ENCODE assay signal across 30 cellular contexts in genomic region chr17:81163703-81164413, GRCh38. TPM values are rescaled to one million over a fixed set of nuclear protein-coding genes. Genes with fewer than 3 reads are reported as not detected.
DNase-seq lines count a peak whose midpoint lies in the region; ATAC-seq, FAIRE-seq and TF ChIP-seq lines count a peak whose summit lies in the region.
"Had no signal": no experiment of that assay in that cellular context is flagged by ENCODE, and none has a peak within 500 bp of the region (broad histone marks: within the 10 kb centered on the region; RNA-seq: fewer than 3 reads in every experiment).

No MANE protein-coding gene starts in this region.

- no peak overlapping the region for H3K9ac ChIP-seq in IMR-90 (ENCODE audit: low read depth, low read length)
- H3K9ac ChIP-seq in K562 (ENCODE audit: insufficient read depth in 1 of 2, low read depth in 2 of 2, low read length in 2 of 2), result no peak overlapping the region
- H3K9ac ChIP-seq in kidney (ENCODE audit: low read length in 2 of 2), result no peak overlapping the region
- no peak overlapping the region for H3K9ac ChIP-seq in parathyroid adenoma

- H2BK20ac ChIP-seq in IMR-90 (ENCODE audit: low read depth, low read length), result no peak overlapping the region

- FAIRE-seq in K562 (lab: Jason Lieb, UNC), result no peak
- FAIRE-seq in kidney (lab: Jason Lieb, UNC), result no peak
- FAIRE-seq: GM19239 had no signal

- DNase-seq in IMR-90 (no peak), K562 (ENCODE audit: extremely low read depth in 1 of 4, low spot score in 3 of 4) (no peak), kidney (peak; percentile 64), uterus (no peak), NCI-H2029 (lab: John Stamatoyannopoulos, UW) (no peak), NOMO-1 (lab: John Stamatoyannopoulos, UW; ENCODE audit: unreplicated experiment in 2 of 2) (no peak)
- DNase-seq: activated CD4-positive, alpha-beta T cell treated with anti-CD3 and anti-CD28 coated beads for 36 hours; activated CD8-positive, alpha-beta memory T cell treated with anti-CD3 and anti-CD28 coated beads for 24 hours; activated gamma-delta T cell treated with Interleukin-2 at 50 U/mL for 16 hours; brain microvascular endothelial cell; colonic mucosa; DMS79; effector memory CD4-positive, alpha-beta T cell; foreskin keratinocyte; GDM1; mesenchymal stem cell; MG63; NCI-H226; stimulated activated CD4-positive, alpha-beta T cell treated with anti-CD3 and anti-CD28 coated beads, Interleukin-12 subunit alpha, Interleukin-12 subunit beta, amount 100 ng/mL, for 4 hours; stimulated activated CD4-positive, alpha-beta T cell treated with anti-CD3 and anti-CD28 coated beads, Interleukin-4, amount 100 ng/mL, for 1 hour; T-helper 17 cell; upper lobe of right lung had no signal

- BruUV-seq in IMR-90 (replicated peaks; lab: Mats Ljungman, UMichigan) (no TSS peak), K562 (replicated peaks; lab: Mats Ljungman, UMichigan) (no TSS peak)

- CTCF ChIA-PET in IMR-90 (lab: Yijun Ruan, JAX), result no interaction called here
- CTCF ChIA-PET in K562 (lab: Yijun Ruan, JAX; ENCODE audit: low intra/inter-chr PET ratio), result no interaction called here

- H3K14ac ChIP-seq in IMR-90 (replicated peaks; ENCODE audit: low read depth, low read length), result no peak overlapping the region

- H4K5ac ChIP-seq in IMR-90 (ENCODE audit: low read depth, low read length), result no peak overlapping the region

- H3K4me2 ChIP-seq in IMR-90 (ENCODE audit: low read depth, low read length), result no peak overlapping the region
- H3K4me2 ChIP-seq in K562 (ENCODE audit: insufficient read depth, low read length), result no peak overlapping the region
- H3K4me2 ChIP-seq in parathyroid adenoma (ENCODE audit: low read length), result no peak overlapping the region

- H3K4me1 ChIP-seq in IMR-90 (ENCODE audit: control insufficient read depth, insufficient read depth, low read length) (no peaks in the 10 kb centered on the region), K562 (replicated peaks in 1 of 2; ENCODE audit: control insufficient read depth in 2 of 2, insufficient read depth in 2 of 2, low read length in 2 of 2) (peaks cover 0 to 73% of the 10 kb centered on the region in 2 experiments; a peak in 2 of 5 replicates), kidney (ENCODE audit: control insufficient read depth in 1 of 2, insufficient read depth in 1 of 2, low read depth in 1 of 2, low read length in 2 of 2) (no peaks in the 10 kb centered on the region), parathyroid adenoma (peaks cover 12% of the 10 kb centered on the region), uterus (peaks cover 0 to 5% of the 10 kb centered on the region in 2 donors)
- H3K4me1 ChIP-seq: colonic mucosa, foreskin keratinocyte had no signal

- no peak overlapping the region for H4K91ac ChIP-seq in IMR-90 (ENCODE audit: insufficient read depth, low read depth, low read length)

- H2BK5ac ChIP-seq in IMR-90 (ENCODE audit: low read depth, low read length, poor library complexity, severe bottlenecking), result no peak overlapping the region

- no peaks in the 10 kb centered on the region for H3K9me1 ChIP-seq in IMR-90 (ENCODE audit: insufficient read depth, low read length)
- H3K9me1 ChIP-seq in K562 (ENCODE audit: control insufficient read depth, insufficient read depth, low read length), result no peaks in the 10 kb centered on the region

- POLR2A ChIA-PET in IMR-90 (lab: Charles Lee; ENCODE audit: unreplicated experiment) (no interaction called here), K562 (lab: Yijun Ruan, JAX) (interaction anchor here (0.7 to 1.0 kb wide), 2 partner anchors 11 to 1711 kb away, joined by 3 read pairs; no protein-coding TSS in a partner anchor)

- H3K9me3 ChIP-seq in IMR-90 (ENCODE audit: control insufficient read depth, insufficient read depth, low read length) (no peaks in the 10 kb centered on the region), K562 (replicated peaks; ENCODE audit: control insufficient read depth, insufficient read depth, low read depth, low read length) (no peaks in the 10 kb centered on the region), kidney (ENCODE audit: control insufficient read depth in 1 of 2, low read length in 2 of 2) (no peaks in the 10 kb centered on the region), parathyroid adenoma (ENCODE audit: control insufficient read depth, low read length) (no peaks in the 10 kb centered on the region), uterus (no peaks in the 10 kb centered on the region)
- H3K9me3 ChIP-seq: colonic mucosa, esophagus muscularis mucosa, MG63, upper lobe of right lung had no signal

- ATAC-seq in IMR-90 (ENCODE audit: low read depth) (no peak), K562 (no peak)
- ATAC-seq: activated CD4-positive, alpha-beta T cell treated with anti-CD3 and anti-CD28 coated beads for 36 hours; foreskin keratinocyte; T-helper 17 cell; upper lobe of right lung had no signal

- H3K79me1 ChIP-seq in IMR-90 (ENCODE audit: low read depth in 1 of 2, low read length in 2 of 2), result no peaks in the 10 kb centered on the region

- H4K8ac ChIP-seq in IMR-90 (ENCODE audit: low read depth in 2 of 2, low read length in 2 of 2), result no peak overlapping the region

- 88% methylated on average over 4 of the region's 15 CpGs; no CpG with 5 or more reads in 1 of the 2 experiments for WGBS in IMR-90 (ENCODE audit: extremely low coverage in 2 of 2, insufficient read length in 1 of 2), 2 experiments
- WGBS in K562 (ENCODE audit: insufficient coverage, low coverage, missing lambda C conversion rate), result 8% methylated on average over 9 of the region's 15 CpGs

- H3K4me3 ChIP-seq in IMR-90 (ENCODE audit: insufficient read depth, low read depth, low read length) (no peak overlapping the region), K562 (no peak overlapping the region), kidney (ENCODE audit: low read length in 2 of 2) (no peak overlapping the region), parathyroid adenoma (ENCODE audit: low read depth, low read length) (no peak overlapping the region), uterus (no peak overlapping the region)
- H3K4me3 ChIP-seq: colonic mucosa, MG63, upper lobe of right lung had no signal

- H3K79me2 ChIP-seq in K562 (ENCODE audit: control insufficient read depth, insufficient read depth, low read length), result no peaks in the 10 kb centered on the region
- H3K79me2 ChIP-seq in parathyroid adenoma, result peaks cover 15% of the 10 kb centered on the region

- H3K23ac ChIP-seq in IMR-90 (ENCODE audit: low read depth, low read length), result no peak overlapping the region

- H2BK15ac ChIP-seq in IMR-90 (ENCODE audit: low read depth, low read length), result no peak overlapping the region

- no peak overlapping the region for H2BK120ac ChIP-seq in IMR-90 (ENCODE audit: low read depth, low read length)

- H3K56ac ChIP-seq in IMR-90 (ENCODE audit: extremely low read depth, insufficient read depth, low read length), result no peak overlapping the region

- TF ChIP-seq EP300 in K562 (IDR thresholded peaks at IDR 0.05; ENCODE audit: low read length), result no peak

- no peak for TF ChIP-seq CTCF in IMR-90 (conservative IDR thresholded peaks at IDR 0.05; ENCODE audit: low read depth, low read length)
- TF ChIP-seq CTCF in K562 (IDR thresholded peaks at IDR 0.05 in 2 of 3, conservative IDR thresholded peaks at IDR 0.05 in 1 of 3; ENCODE audit: insufficient read depth in 2 of 3, low read depth in 1 of 3, low read length in 3 of 3), result no peak
- TF ChIP-seq CTCF in kidney (IDR thresholded peaks at IDR 0.05; ENCODE audit: borderline replicate concordance, extremely low read depth, insufficient read depth), result no peak
- no peak for TF ChIP-seq CTCF in parathyroid adenoma (IDR thresholded peaks at IDR 0.05)
- TF ChIP-seq CTCF in uterus (IDR thresholded peaks at IDR 0.05), result no peak

- H2AFZ ChIP-seq in IMR-90 (replicated peaks; ENCODE audit: low read length, poor library complexity) (peak overlapping the region; percentile 43), K562 (ENCODE audit: low read depth, low read length) (no peak overlapping the region), parathyroid adenoma (no peak overlapping the region)

- in situ Hi-C loops in IMR-90 (cut with MboI; ENCODE audit: low sequenced_read_pairs) (no loop called here), K562 (cut with MboI) (no loop called here)

- intact Hi-C loops in IMR-90 (cut with micrococcal nuclease) (no loop called here), K562 (cut with micrococcal nuclease) (no loop called here), kidney (cut with DNase I) (no loop called here), uterus (cut with DNase I; ENCODE audit: low total_unique reads) (no loop called here)

- H3K27ac ChIP-seq in IMR-90 (ENCODE audit: insufficient read depth, low read length) (no peak overlapping the region), K562 (ENCODE audit: extremely low read depth, low read depth, low read length) (no peak overlapping the region), kidney (ENCODE audit: low read depth in 2 of 2, low read length in 2 of 2) (no peak overlapping the region), parathyroid adenoma (peak overlapping the region; percentile 85), uterus (no peak overlapping the region)
- H3K27ac ChIP-seq: brain microvascular endothelial cell, colonic mucosa, foreskin keratinocyte, upper lobe of right lung had no signal

- H3K27me3 ChIP-seq in IMR-90 (ENCODE audit: control insufficient read depth, insufficient read depth, low read length), result peaks cover 54% of the 10 kb centered on the region
- H3K27me3 ChIP-seq in K562 (ENCODE audit: control insufficient read depth in 2 of 2, insufficient read depth in 2 of 2, low read length in 2 of 2), result peaks cover 32 to 81% of the 10 kb centered on the region in 2 experiments; a peak in 4 of 5 replicates
- no peaks in the 10 kb centered on the region for H3K27me3 ChIP-seq in parathyroid adenoma (ENCODE audit: control insufficient read depth, insufficient read depth, low read length)
- H3K27me3 ChIP-seq in uterus, result no peaks in the 10 kb centered on the region
- H3K27me3 ChIP-seq: MG63 had no signal

- no peak for TF ChIP-seq RAD21 in IMR-90 (IDR thresholded peaks at IDR 0.05; ENCODE audit: low read length)
- TF ChIP-seq RAD21 in K562 (CRISPR knock-in tag; conservative IDR thresholded peaks at IDR 0.05 in 1 of 2, IDR thresholded peaks at IDR 0.05 in 1 of 2), result no peak

- H3K4ac ChIP-seq in IMR-90 (ENCODE audit: low read depth, low read length), result no peak overlapping the region

- no peak overlapping the region for H2AK5ac ChIP-seq in IMR-90 (ENCODE audit: low read depth, low read length)

- dilution Hi-C loops in IMR-90 (cut with HindIII; ENCODE audit: low sequenced_read_pairs, unreplicated experiment), result no loop called here

- no peak overlapping the region for H3K18ac ChIP-seq in IMR-90 (ENCODE audit: low read depth, low read length)

- H3K36me3 ChIP-seq in IMR-90 (ENCODE audit: control insufficient read depth, insufficient read depth, low read length), result no peaks in the 10 kb centered on the region
- no peaks in the 10 kb centered on the region for H3K36me3 ChIP-seq in K562 (ENCODE audit: control insufficient read depth, insufficient read depth, low read length)
- no peaks in the 10 kb centered on the region for H3K36me3 ChIP-seq in kidney (ENCODE audit: control insufficient read depth in 1 of 2, insufficient read depth in 2 of 2, low read length in 2 of 2)
- H3K36me3 ChIP-seq in parathyroid adenoma (ENCODE audit: control insufficient read depth, insufficient read depth, low read length), result no peaks in the 10 kb centered on the region
- no peaks in the 10 kb centered on the region for H3K36me3 ChIP-seq in uterus
- H3K36me3 ChIP-seq: brain microvascular endothelial cell, colonic mucosa, esophagus muscularis mucosa, MG63, upper lobe of right lung had no signal

- TF ChIP-seq POLR2A in IMR-90 (IDR thresholded peaks at IDR 0.05; ENCODE audit: low read depth, low read length), result no peak
- no peak for TF ChIP-seq POLR2A in K562 (conservative IDR thresholded peaks at IDR 0.05)
- TF ChIP-seq POLR2A in uterus (IDR thresholded peaks at IDR 0.05), result no peak

- H4K20me1 ChIP-seq in IMR-90 (ENCODE audit: insufficient read depth, low read length) (no peaks in the 10 kb centered on the region), K562 (replicated peaks; ENCODE audit: control insufficient read depth, insufficient read depth, low read length) (peaks cover 5% of the 10 kb centered on the region; the same call in 1 of the 2 replicates)

- no peak overlapping the region for H2AK9ac ChIP-seq in IMR-90 (replicated peaks; ENCODE audit: low read depth, low read length, poor library complexity)

RNA-seq across cellular contexts. Expression of gene PVALEF, which starts 1.4 kb away (rescaled TPM):
- total RNA-seq in IMR-90 (2012; rRNA removed), result not detected in 2 replicates
- not detected in 2 replicates for polyA plus RNA-seq in IMR-90 (2012; rRNA removed)
- not detected in 2 replicates for polyA plus RNA-seq in IMR-90 (2012; cell fraction: cytosol; rRNA removed)
- not detected in 2 replicates for polyA plus RNA-seq in IMR-90 (2012; cell fraction: nucleus; rRNA removed; ENCODE audit: low replicate concordance)
- not detected in 2 replicates for total RNA-seq in K562 (2011; cell fraction: chromatin; rRNA removed; ENCODE audit: low replicate concordance)
- not detected in 2 replicates for total RNA-seq in K562 (2011; cell fraction: nucleolus; rRNA removed)
- total RNA-seq in K562 (2011; cell fraction: nucleoplasm; rRNA removed), result not detected in 2 replicates
- not detected in 2 replicates for total RNA-seq in K562 (2014; rRNA removed)
- total RNA-seq in K562 (2014; rRNA removed; fragmentation: Illumina TruSeq; extraction: Trizol), result not detected in 2 replicates
- not detected in 2 replicates for total RNA-seq in K562 (2015; rRNA removed; fragmentation: Illumina TruSeq; extraction: Trizol)
- not detected in 2 replicates for total RNA-seq in K562 (2021)
- not detected in 2 replicates for polyA plus RNA-seq in K562 (2011; rRNA removed)
- not detected in 2 replicates for polyA plus RNA-seq in K562 (2011; cell fraction: cytosol; rRNA removed)
- polyA plus RNA-seq in K562 (2011; cell fraction: nucleus; rRNA removed), result not detected in 2 replicates
- not detected in 2 replicates for polyA plus RNA-seq in K562 (2012)
- polyA plus RNA-seq in K562 (2014; fragmentation: Illumina TruSeq; extraction: Trizol), result not detected in 2 replicates
- polyA plus RNA-seq in K562 (2014; fragmentation: Nextera tagmentation; extraction: Ambion mirVana), result not detected
- not detected in 2 replicates for polyA plus RNA-seq in K562 (2014; rRNA removed)
- polyA minus RNA-seq in K562 (2011; rRNA and poly(A)+ RNA removed), result not detected in 2 replicates
- polyA minus RNA-seq in K562 (2011; cell fraction: cytosol; rRNA and poly(A)+ RNA removed), result not detected in 2 replicates
- polyA minus RNA-seq in K562 (2011; cell fraction: nucleus; rRNA and poly(A)+ RNA removed), result not detected in 2 replicates
- not detected for total RNA-seq in kidney
- not detected for polyA plus RNA-seq in kidney (ENCODE audit: insufficient read depth, low read depth, low replicate concordance)
- not detected for total RNA-seq in uterus
- total RNA-seq: activated CD4-positive, alpha-beta T cell treated with anti-CD3 and anti-CD28 coated beads for 36 hours; colonic mucosa; esophagus muscularis mucosa; foreskin keratinocyte; H4; myocyte; osteocyte; SK-MEL-5; T-helper 17 cell; upper lobe of right lung had no signal
- polyA plus RNA-seq: CD14-positive monocyte, foreskin keratinocyte had no signal

RNA-seq across cellular contexts. Expression of gene AATK, which starts 2.2 kb away (rescaled TPM):
- total RNA-seq in IMR-90 (2012; rRNA removed) (under 0.01 TPM in 1 of 2 replicates, not detected in the other), K562 (2014; rRNA removed) (0.24 TPM in 1 of 2 replicates, not detected in the other), K562 (2014; rRNA removed; fragmentation: Illumina TruSeq; extraction: Trizol) (0.10 TPM in 1 of 2 replicates, not detected in the other), K562 (2015; rRNA removed; fragmentation: Illumina TruSeq; extraction: Trizol) (0.11 TPM in 1 of 2 replicates, not detected in the other), K562 (2021) (0.51 and 0.55 TPM in 2 replicates), kidney (4.2 TPM), uterus (1 to 10 TPM in 2 of 4 donors, under 1 TPM in 2; 0.51 to 5.9 (median 3.0) TPM)
- polyA plus RNA-seq in IMR-90 (2012; rRNA removed) (0.21 and 0.26 TPM in 2 replicates), K562 (2011; rRNA removed) (0.43 and 0.50 TPM in 2 replicates), K562 (2014; fragmentation: Illumina TruSeq; extraction: Trizol) (0.29 TPM in 1 of 2 replicates, not detected in the other), K562 (2014; fragmentation: Nextera tagmentation; extraction: Ambion mirVana) (not detected), K562 (2014; rRNA removed) (0.25 and 0.26 TPM in 2 replicates), kidney (ENCODE audit: insufficient read depth, low read depth, low replicate concordance) (0.65 TPM)
- polyA plus RNA-seq in IMR-90 (2012; cell fraction: cytosol; rRNA removed), result 0.05 and 0.24 TPM in 2 replicates
- 0.38 and 0.65 TPM in 2 replicates for polyA plus RNA-seq in IMR-90 (2012; cell fraction: nucleus; rRNA removed; ENCODE audit: low replicate concordance)
- total RNA-seq in K562 (2011; cell fraction: chromatin; rRNA removed; ENCODE audit: low replicate concordance), result 0.63 and 1.3 TPM in 2 replicates
- total RNA-seq in K562 (2011; cell fraction: nucleolus; rRNA removed), result 1.3 TPM in 2 replicates
- 0.84 and 1.1 TPM in 2 replicates for total RNA-seq in K562 (2011; cell fraction: nucleoplasm; rRNA removed)
- 0.46 and 1.1 TPM in 2 replicates for polyA plus RNA-seq in K562 (2011; cell fraction: cytosol; rRNA removed)
- polyA plus RNA-seq in K562 (2011; cell fraction: nucleus; rRNA removed), result 1.6 and 3.2 TPM in 2 replicates
- 0.18 and 0.32 TPM in 2 replicates for polyA plus RNA-seq in K562 (2012)
- not detected in 2 replicates for polyA minus RNA-seq in K562 (2011; rRNA and poly(A)+ RNA removed)
- 1.0 and 1.1 TPM in 2 replicates for polyA minus RNA-seq in K562 (2011; cell fraction: cytosol; rRNA and poly(A)+ RNA removed)
- polyA minus RNA-seq in K562 (2011; cell fraction: nucleus; rRNA and poly(A)+ RNA removed), result 0.78 and 1.5 TPM in 2 replicates
- total RNA-seq: osteocyte had no signal

RNA-seq across cellular contexts. Expression of gene CEP131, which starts 58.9 kb away (rescaled TPM):
- total RNA-seq in IMR-90 (2012; rRNA removed), result 4.8 and 5.3 TPM in 2 replicates
- polyA plus RNA-seq in IMR-90 (2012; rRNA removed), result 9.6 and 12.3 TPM in 2 replicates
- polyA plus RNA-seq in IMR-90 (2012; cell fraction: cytosol; rRNA removed), result 11.3 and 16.9 TPM in 2 replicates
- 57.2 and 102 TPM in 2 replicates for polyA plus RNA-seq in IMR-90 (2012; cell fraction: nucleus; rRNA removed; ENCODE audit: low replicate concordance)
- total RNA-seq in K562 (2011; cell fraction: chromatin; rRNA removed; ENCODE audit: low replicate concordance), result 15.6 and 46.2 TPM in 2 replicates
- total RNA-seq in K562 (2011; cell fraction: nucleolus; rRNA removed), result 30.3 and 31.2 TPM in 2 replicates
- total RNA-seq in K562 (2011; cell fraction: nucleoplasm; rRNA removed), result 11.7 and 22.0 TPM in 2 replicates
- 18.3 and 21.2 TPM in 2 replicates for total RNA-seq in K562 (2014; rRNA removed)
- total RNA-seq in K562 (2014; rRNA removed; fragmentation: Illumina TruSeq; extraction: Trizol), result 0.99 and 1.2 TPM in 2 replicates
- 6.3 and 8.8 TPM in 2 replicates for total RNA-seq in K562 (2015; rRNA removed; fragmentation: Illumina TruSeq; extraction: Trizol)
- total RNA-seq in K562 (2021), result 14.9 and 16.7 TPM in 2 replicates
- 2.3 and 4.7 TPM in 2 replicates for polyA plus RNA-seq in K562 (2011; rRNA removed)
- 3.2 and 5.1 TPM in 2 replicates for polyA plus RNA-seq in K562 (2011; cell fraction: cytosol; rRNA removed)
- polyA plus RNA-seq in K562 (2011; cell fraction: nucleus; rRNA removed), result 21.2 and 39.0 TPM in 2 replicates
- polyA plus RNA-seq in K562 (2012), result 16.5 and 26.3 TPM in 2 replicates
- polyA plus RNA-seq in K562 (2014; fragmentation: Illumina TruSeq; extraction: Trizol), result 1.7 and 5.3 TPM in 2 replicates
- under 1 TPM; 0.24 to 0.34 TPM for polyA plus RNA-seq in K562 (2014; fragmentation: Nextera tagmentation; extraction: Ambion mirVana)
- 12.4 and 17.1 TPM in 2 replicates for polyA plus RNA-seq in K562 (2014; rRNA removed)
- polyA minus RNA-seq in K562 (2011; rRNA and poly(A)+ RNA removed), result 1.1 and 1.4 TPM in 2 replicates
- polyA minus RNA-seq in K562 (2011; cell fraction: cytosol; rRNA and poly(A)+ RNA removed), result 4.2 and 7.9 TPM in 2 replicates
- polyA minus RNA-seq in K562 (2011; cell fraction: nucleus; rRNA and poly(A)+ RNA removed), result 7.3 and 8.8 TPM in 2 replicates
- 7.5 TPM for total RNA-seq in kidney
- 6.9 TPM for polyA plus RNA-seq in kidney (ENCODE audit: insufficient read depth, low read depth, low replicate concordance)
- total RNA-seq in uterus, result 10 to 100 TPM in 2 of 4 donors, 1 to 10 TPM in 2; 2.9 to 13.3 (median 10.0) TPM
